Comparison of ENCODE assay signal across 10 cellular contexts in the genomic region with DNA sequence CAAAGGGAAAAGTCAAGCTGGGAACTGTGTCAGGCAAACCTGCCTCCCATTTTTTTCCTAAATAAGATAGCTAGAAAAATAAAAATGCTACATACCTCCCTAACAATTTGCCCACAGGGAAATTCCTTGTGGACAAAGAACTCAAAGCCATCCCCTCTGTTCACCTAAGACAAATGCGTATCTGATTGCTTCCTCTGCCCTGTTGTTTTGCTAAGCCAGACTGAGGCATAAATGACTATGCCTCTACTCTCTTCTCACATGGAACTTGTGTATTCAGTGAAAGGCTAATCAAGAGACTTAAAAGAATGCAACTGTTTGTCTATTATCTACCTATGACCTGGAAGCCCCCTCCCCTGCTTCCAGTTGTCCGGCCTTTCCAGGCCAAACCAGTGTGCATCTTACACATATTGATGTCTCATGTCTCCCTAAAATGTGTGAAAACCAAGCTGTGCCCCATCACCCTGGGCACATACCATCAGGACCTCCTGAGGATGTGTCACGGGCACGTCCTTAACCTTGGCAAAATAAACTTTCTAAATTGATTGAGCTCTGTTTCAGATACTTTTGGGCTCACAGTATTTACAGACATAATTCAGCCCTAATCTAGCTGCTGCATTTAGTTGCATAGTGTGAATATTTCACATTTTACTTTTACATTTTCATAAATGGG. TPM values are rescaled to one million over a fixed set of nuclear protein-coding genes. Genes with fewer than 3 reads are reported as not detected.
DNase-seq lines count a peak whose midpoint lies in the region; ATAC-seq and TF ChIP-seq lines count a peak whose summit lies in the region.
"Had no signal": no experiment of that assay in that cellular context is flagged by ENCODE, and none has a peak within 500 bp of the region (broad histone marks: within the 10 kb centered on the region; RNA-seq: fewer than 3 reads in every experiment).

No MANE protein-coding gene starts in this region.

- intact Hi-C loops in left ventricle myocardium superior (cut with micrococcal nuclease), result loop anchor here (10.0 kb wide), 1 partner anchor 111 kb away; no protein-coding TSS in a partner anchor
- intact Hi-C loops in MCF 10A (cut with micrococcal nuclease), result loop anchor here (5.0 kb wide), 1 partner anchor 394 kb away; no protein-coding TSS in a partner anchor
- intact Hi-C loops in aorta (cut with DNase I), result loop anchor here in 1 of 2 donors (5.0 kb wide), 2 partner anchors 34 to 114 kb away; no protein-coding TSS in a partner anchor

- peaks cover 0 to 94% of the 10 kb centered on the region in 2 donors for H3K4me1 ChIP-seq in right atrium auricular region
- H3K4me1 ChIP-seq in aorta (ENCODE audit: control insufficient read depth in 1 of 2, insufficient read depth in 2 of 2, low read length in 2 of 2), result peaks cover 3 to 17% of the 10 kb centered on the region in 2 donors

- no peak for TF ChIP-seq CTCF in right atrium auricular region (IDR thresholded peaks at IDR 0.05)
- no peak for TF ChIP-seq CTCF in MCF 10A (IDR thresholded peaks at IDR 0.05; ENCODE audit: unreplicated experiment)

- POLR2A ChIA-PET in MCF 10A (lab: Yijun Ruan, JAX), result interaction anchor here (0.6 to 13.0 kb wide), 12 partner anchors 10 to 1894 kb away, joined by 3 to 381 read pairs (median 12); partner anchors contain the start of gene CHD2

- H3K9me3 ChIP-seq in right atrium auricular region (no peaks in the 10 kb centered on the region), aorta (ENCODE audit: control insufficient read depth, low read length) (no peaks in the 10 kb centered on the region)
- H3K9me3 ChIP-seq: MG63 had no signal

- H3K4me3 Mint-ChIP-seq in MCF 10A (ENCODE audit: unreplicated experiment) (no peak overlapping the region), naive B cell (peak overlapping the region; percentile 14 to 87 (median 56))

- H3K27me3 ChIP-seq in right atrium auricular region (no peaks in the 10 kb centered on the region), aorta (ENCODE audit: control insufficient read depth in 1 of 2, insufficient read depth in 2 of 2, low read length in 1 of 2) (no peaks in the 10 kb centered on the region)
- H3K27me3 ChIP-seq: MG63 had no signal

- H3K9me3 Mint-ChIP-seq in MCF 10A (ENCODE audit: unreplicated experiment), result no peaks in the 10 kb centered on the region
- H3K9me3 Mint-ChIP-seq in naive B cell, result no peaks in the 10 kb centered on the region

- H3K36me3 ChIP-seq in right atrium auricular region (no peaks in the 10 kb centered on the region), aorta (ENCODE audit: control insufficient read depth in 1 of 2, insufficient read depth in 2 of 2, low read length in 1 of 2) (no peaks in the 10 kb centered on the region)

- ATAC-seq in left ventricle myocardium superior, result no peak
- ATAC-seq in naive B cell (ENCODE audit: low read depth in 2 of 2), result no peak
- ATAC-seq in aorta (ENCODE audit: low FRiP score), result no peak
- ATAC-seq in GM19324 (IDR thresholded peaks at IDR 0.05; ENCODE audit: low FRiP score, unreplicated experiment), result no peak

- H3K4me1 Mint-ChIP-seq in MCF 10A (ENCODE audit: insufficient read depth, unreplicated experiment), result peaks cover 41% of the 10 kb centered on the region
- H3K4me1 Mint-ChIP-seq in naive B cell, result peaks cover 56 to 88% (median 87%) of the 10 kb centered on the region in 3 donors

- H3K36me3 Mint-ChIP-seq in MCF 10A (ENCODE audit: insufficient read depth, unreplicated experiment) (peaks cover 74% of the 10 kb centered on the region), naive B cell (peaks cover 5 to 11% of the 10 kb centered on the region in 2 donors)

- 43 to 63% methylated on average over 4 of the region's 4 CpGs for WGBS in aorta, 2 donors

- H3K27ac Mint-ChIP-seq in MCF 10A (ENCODE audit: low read depth, unreplicated experiment) (peak overlapping the region; percentile 95), naive B cell (peak overlapping the region; percentile 72 to 99 (median 92))

- no TSS peak for BruUV-seq in MCF 10A (replicated peaks; lab: Mats Ljungman, UMichigan)

- CTCF ChIA-PET in MCF 10A (lab: Yijun Ruan, JAX), result interaction anchor here (0.6 to 5.7 kb wide), 9 partner anchors 8 to 976 kb away, joined by 3 to 31 read pairs (median 5); no protein-coding TSS in a partner anchor

- no peak overlapping the region for H3K4me3 ChIP-seq in right atrium auricular region
- H3K4me3 ChIP-seq in aorta (ENCODE audit: low read length in 2 of 2), result no peak overlapping the region
- H3K4me3 ChIP-seq: MG63 had no signal

- H3K27me3 Mint-ChIP-seq in MCF 10A (ENCODE audit: insufficient read depth, unreplicated experiment) (no peaks in the 10 kb centered on the region), naive B cell (no peaks in the 10 kb centered on the region)

- DNase-seq in right atrium auricular region (ENCODE audit: low spot score), result no peak
- DNase-seq in left ventricle myocardium superior, result no peak
- DNase-seq in MCF 10A (ENCODE audit: unreplicated experiment), result no peak
- DNase-seq in naive B cell, result no peak
- no peak for DNase-seq in aorta
- no peak for DNase-seq in NCI-H2107 (lab: John Stamatoyannopoulos, UW)
- DNase-seq in stimulated activated naive CD4-positive, alpha-beta T cell treated with Interleukin-2 at 50 U/mL for 16 hours (lab: John Stamatoyannopoulos, UW), result no peak
- DNase-seq: MG63, T-helper 9 cell had no signal

- H3K27ac ChIP-seq in right atrium auricular region (peak overlapping the region; percentile 75 to 82), aorta (ENCODE audit: low read depth in 1 of 2, low read length in 2 of 2) (peak overlapping the region; percentile 0 to 62)

RNA-seq across cellular contexts. Expression of gene CHD2, which starts 15.8 kb away (rescaled TPM):
- total RNA-seq in right atrium auricular region (10 to 100 TPM; 31.1 to 37.9 TPM), left ventricle myocardium superior (57.2 TPM), MCF 10A (2022) (129 and 148 TPM in 2 replicates), aorta (100 to 1,000 TPM; 120 to 144 TPM)
- polyA plus RNA-seq in naive B cell (ENCODE audit: low read depth in 6 of 6) (100 to 1,000 TPM in 1 of 6 donors, 10 to 100 TPM in 5; 41.6 to 134 (median 85.2) TPM), aorta (10 to 100 TPM; 38.0 to 42.6 TPM)
